In genomic region chr3:108453541-108454057, GRCh38 we compare ENCODE assay signal across 25 cellular contexts. TPM values are rescaled to one million over a fixed set of nuclear protein-coding genes. Genes with fewer than 3 reads are reported as not detected.
DNase-seq lines count a peak whose midpoint lies in the region; ATAC-seq and TF ChIP-seq lines count a peak whose summit lies in the region.
"Had no signal": no experiment of that assay in that cellular context is flagged by ENCODE, and none has a peak within 500 bp of the region (broad histone marks: within the 10 kb centered on the region; RNA-seq: fewer than 3 reads in every experiment).

No MANE protein-coding gene starts in this region.

- no peaks in the 10 kb centered on the region for H3K27me3 Mint-ChIP-seq in nephron progenitor cell (ENCODE audit: low read depth, poor library complexity)
- peaks cover 0 to 15% (median 5%) of the 10 kb centered on the region in 5 donors for H3K27me3 Mint-ChIP-seq in naive thymus-derived CD4-positive, alpha-beta T cell
- H3K27me3 Mint-ChIP-seq: B cell; memory B cell; stimulated activated naive CD8-positive, alpha-beta T cell treated with anti-CD3 and anti-CD28 coated beads, Interleukin-15, amount 100 ng/mL, for 72 hours had no signal

- H3K9me3 Mint-ChIP-seq in nephron progenitor cell, result peaks cover 10% of the 10 kb centered on the region
- H3K9me3 Mint-ChIP-seq in naive thymus-derived CD4-positive, alpha-beta T cell, result peaks cover 0 to 16% (median 6%) of the 10 kb centered on the region in 11 donors

- H3K4me3 Mint-ChIP-seq in nephron progenitor cell, result no peak overlapping the region
- H3K4me3 Mint-ChIP-seq in naive thymus-derived CD4-positive, alpha-beta T cell, result no peak overlapping the region
- H3K4me3 Mint-ChIP-seq: activated CD4-positive, alpha-beta memory T cell treated with anti-CD3 and anti-CD28 coated beads for 36 hours; activated T-helper 1 cell treated with anti-CD3 and anti-CD28 coated beads, Interleukin-12 subunit alpha, Interleukin-12 subunit beta, Interleukin-2, Interleukin-4 antibody, amounts not matched to agents 30 ng/mL and 10 ng/mL and 1 ng/mL, durations not matched to agents 14 hours and 24 hours and 36 hours; B cell; CD4-positive, alpha-beta memory T cell; memory B cell; stimulated activated naive CD8-positive, alpha-beta T cell treated with anti-CD3 and anti-CD28 coated beads, Interleukin-15, amount 100 ng/mL, for 72 hours had no signal

- intact Hi-C loops in PC-3 (cut with micrococcal nuclease), result no loop called here
- intact Hi-C loops in naive thymus-derived CD4-positive, alpha-beta T cell (cut with micrococcal nuclease), result no loop called here

- CTCF ChIA-PET in PC-3 (lab: Charles Lee), result no interaction called here
- CTCF ChIA-PET in naive thymus-derived CD4-positive, alpha-beta T cell (lab: Charles Lee), result no interaction called here

- no peak overlapping the region for H3K27ac ChIP-seq in PC-3 (ENCODE audit: low read length)
- H3K27ac ChIP-seq in naive thymus-derived CD4-positive, alpha-beta T cell (ENCODE audit: low read depth, low read length), result no peak overlapping the region
- H3K27ac ChIP-seq: left lung, PC-9, spleen had no signal

- BruUV-seq in PC-3 (replicated peaks; lab: Mats Ljungman, UMichigan), result no TSS peak

- POLR2A ChIA-PET in PC-3 (lab: Charles Lee; ENCODE audit: unreplicated experiment), result no interaction called here
- POLR2A ChIA-PET in naive thymus-derived CD4-positive, alpha-beta T cell (lab: Charles Lee), result no interaction called here

- TF ChIP-seq CTCF in PC-3 (conservative IDR thresholded peaks at IDR 0.05; ENCODE audit: low read depth, low read length) (no peak), fibroblast of mammary gland (conservative IDR thresholded peaks at IDR 0.05; ENCODE audit: control insufficient read depth, insufficient read depth, low read depth, low read length) (no peak), nephron progenitor cell (IDR thresholded peaks at IDR 0.05) (no peak)

- peaks cover 6% of the 10 kb centered on the region for H3K36me3 Mint-ChIP-seq in nephron progenitor cell (ENCODE audit: low read depth)
- H3K36me3 Mint-ChIP-seq in naive thymus-derived CD4-positive, alpha-beta T cell, result peaks cover 0 to 4% (median 0%) of the 10 kb centered on the region in 5 donors
- H3K36me3 Mint-ChIP-seq: activated CD4-positive, alpha-beta memory T cell treated with anti-CD3 and anti-CD28 coated beads for 36 hours had no signal

- H4K20me1 ChIP-seq in PC-3 (ENCODE audit: low read length), result no peaks in the 10 kb centered on the region

- no peaks in the 10 kb centered on the region for H3K4me1 Mint-ChIP-seq in nephron progenitor cell
- no peaks in the 10 kb centered on the region for H3K4me1 Mint-ChIP-seq in naive thymus-derived CD4-positive, alpha-beta T cell
- H3K4me1 Mint-ChIP-seq: CD4-positive, alpha-beta memory T cell; stimulated activated naive CD8-positive, alpha-beta T cell treated with anti-CD3 and anti-CD28 coated beads, Interleukin-15, amount 100 ng/mL, for 72 hours had no signal

- H3K9me2 ChIP-seq in PC-3 (replicated peaks; ENCODE audit: low read length), result no peaks in the 10 kb centered on the region

- peak; percentile 65 for ATAC-seq in PC-3
- ATAC-seq in naive thymus-derived CD4-positive, alpha-beta T cell, result no peak
- ATAC-seq: left lung; right cardiac atrium; stimulated activated naive CD8-positive, alpha-beta T cell treated with anti-CD3 and anti-CD28 coated beads, Interleukin-15, amount 100 ng/mL, for 72 hours had no signal

- no peaks in the 10 kb centered on the region for H3K36me3 ChIP-seq in PC-3 (ENCODE audit: low read depth, low read length)
- no peaks in the 10 kb centered on the region for H3K36me3 ChIP-seq in naive thymus-derived CD4-positive, alpha-beta T cell (ENCODE audit: control insufficient read depth in 2 of 3, insufficient read depth in 3 of 3, low read length in 3 of 3)
- H3K36me3 ChIP-seq: left lung, spleen had no signal

- H3K79me2 ChIP-seq in PC-3 (ENCODE audit: low read length), result no peaks in the 10 kb centered on the region

- H3K4me1 ChIP-seq in PC-3 (ENCODE audit: insufficient read depth, low read length), result peaks cover 10% of the 10 kb centered on the region; the same call in 1 of the 2 replicates
- H3K4me1 ChIP-seq in naive thymus-derived CD4-positive, alpha-beta T cell (ENCODE audit: control insufficient read depth in 2 of 2, insufficient read depth in 2 of 2, low read length in 2 of 2), result no peaks in the 10 kb centered on the region
- H3K4me1 ChIP-seq: left lung, spleen had no signal

- H3K4me2 ChIP-seq in PC-3 (ENCODE audit: low read length), result no peak overlapping the region
- H3K4me2 ChIP-seq: PC-9 had no signal

- DNase-seq in ELR (ENCODE audit: low read depth) (peak; percentile 50), PC-3 (peak; percentile 15), fibroblast of mammary gland (ENCODE audit: low read depth) (peak; percentile 57), nephron progenitor cell (no peak), NCI-H1105 treated with DMSO at 0.1 percent for 48 hours (lab: John Stamatoyannopoulos, UW) (no peak), MV-4-11 (lab: John Stamatoyannopoulos, UW) (no peak), mesenteric fat pad (ENCODE audit: low spot score) (no peak)
- DNase-seq in naive thymus-derived CD4-positive, alpha-beta T cell, result no peak
- DNase-seq: activated CD4-positive, alpha-beta memory T cell treated with anti-CD3 and anti-CD28 coated beads for 36 hours; activated CD4-positive, CD25-positive, alpha-beta regulatory T cell treated with anti-CD3 and anti-CD28 coated beads, Interleukin-2, amount 50 U/mL, for 72 hours; activated naive CD4-positive, alpha-beta T cell treated with Interleukin-2 at 50 U/mL for 16 hours; CD4-positive, alpha-beta memory T cell; left lung; NCI-H1092 treated with DMSO at 0.1 percent for 48 hours; NCI-H187; NCI-H2171; NCI-H524 treated with DMSO at 0.1 percent for 48 hours; PC-9; right cardiac atrium; spleen; stimulated activated CD4-positive, alpha-beta T cell treated with anti-CD3 and anti-CD28 coated beads, Interleukin-2, amount 100 ng/mL, for 24 hours; stimulated activated naive CD8-positive, alpha-beta T cell treated with anti-CD3 and anti-CD28 coated beads, Interleukin-15, amount 100 ng/mL, for 72 hours had no signal

- no peak overlapping the region for H3K9ac ChIP-seq in PC-3 (ENCODE audit: low read length)

- H3K9me3 ChIP-seq in PC-3 (ENCODE audit: low read length), result peaks cover 1% of the 10 kb centered on the region; the same call in 1 of the 2 replicates
- H3K9me3 ChIP-seq in naive thymus-derived CD4-positive, alpha-beta T cell (ENCODE audit: control insufficient read depth in 2 of 3, low read length in 3 of 3), result no peaks in the 10 kb centered on the region

- no peaks in the 10 kb centered on the region for H3F3A ChIP-seq in PC-3 (ENCODE audit: low read length, unreplicated experiment)

- H3K4me3 ChIP-seq in PC-3 (ENCODE audit: low read length), result no peak overlapping the region
- no peak overlapping the region for H3K4me3 ChIP-seq in fibroblast of mammary gland (ENCODE audit: control insufficient read depth, low read depth, low read length)
- no peak overlapping the region for H3K4me3 ChIP-seq in naive thymus-derived CD4-positive, alpha-beta T cell (ENCODE audit: low read length)
- H3K4me3 ChIP-seq: left lung, PC-9, spleen had no signal

- peak overlapping the region; percentile 68 for H3K27ac Mint-ChIP-seq in nephron progenitor cell
- H3K27ac Mint-ChIP-seq in naive thymus-derived CD4-positive, alpha-beta T cell, result no peak overlapping the region
- H3K27ac Mint-ChIP-seq: activated CD4-positive, alpha-beta memory T cell treated with anti-CD3 and anti-CD28 coated beads for 36 hours; activated T-helper 1 cell treated with anti-CD3 and anti-CD28 coated beads, Interleukin-12 subunit alpha, Interleukin-12 subunit beta, Interleukin-2, Interleukin-4 antibody, amounts not matched to agents 30 ng/mL and 10 ng/mL and 1 ng/mL, durations not matched to agents 14 hours and 24 hours and 36 hours; B cell; CD4-positive, alpha-beta memory T cell; memory B cell; stimulated activated naive CD8-positive, alpha-beta T cell treated with anti-CD3 and anti-CD28 coated beads, Interleukin-15, amount 100 ng/mL, for 72 hours had no signal

- no peaks in the 10 kb centered on the region for H3K27me3 ChIP-seq in PC-3 (ENCODE audit: low read length)
- H3K27me3 ChIP-seq in naive thymus-derived CD4-positive, alpha-beta T cell (ENCODE audit: control insufficient read depth in 2 of 2, insufficient read depth in 2 of 2, low read length in 2 of 2), result peaks cover 0 to 4% of the 10 kb centered on the region in 2 donors
- H3K27me3 ChIP-seq: left lung, spleen had no signal

- no peak overlapping the region for H2AFZ ChIP-seq in PC-3 (ENCODE audit: low read length)
- H2AFZ ChIP-seq: PC-9 had no signal

RNA-seq across cellular contexts. Expression of gene MYH15, which starts 56.8 kb away (rescaled TPM):
- total RNA-seq in PC-3 (2014; rRNA removed) (2.4 and 2.8 TPM in 2 replicates), mesenteric fat pad (0.29 TPM)
- total RNA-seq in naive thymus-derived CD4-positive, alpha-beta T cell, result under 1 TPM in 4 of 5 experiments, not detected in 1; 0.05 to 0.29 (median 0.10) TPM
- not detected for polyA plus RNA-seq in naive thymus-derived CD4-positive, alpha-beta T cell
- total RNA-seq: B cell had no signal
- polyA plus RNA-seq: CD4-positive, alpha-beta memory T cell had no signal

Comparison
In these comparisons a context has a peak if more than half of its experiments do, and no peak if none do; other contexts are left out.
1. DNase-seq: peak in ELR (single experiment), PC-3 (single experiment) and fibroblast of mammary gland (single experiment); none in nephron progenitor cell (single experiment), NCI-H1105 treated with DMSO at 0.1 percent for 48 hours (single experiment), MV-4-11 (single experiment), mesenteric fat pad (single experiment) and naive thymus-derived CD4-positive, alpha-beta T cell (0 of 9).